Comparison of ENCODE assay signal across 8 cellular contexts in genomic region chr1:228108742-228109072, GRCh38. TPM values are rescaled to one million over a fixed set of nuclear protein-coding genes. Genes with fewer than 3 reads are reported as not detected.
DNase-seq lines count a peak whose midpoint lies in the region; ATAC-seq and TF ChIP-seq lines count a peak whose summit lies in the region.

No MANE protein-coding gene starts in this region.

- no peaks in the 10 kb centered on the region for H3K9me3 ChIP-seq in PC-9 (ENCODE audit: insufficient read depth, low read depth)
- H3K9me3 ChIP-seq in fibroblast of lung (ENCODE audit: control insufficient read depth, insufficient read depth, low read depth, low read length) = no peaks in the 10 kb centered on the region

- CTCF ChIA-PET in PC-9 (lab: Charles Lee) = no interaction called here

- intact Hi-C loops in PC-9 (cut with micrococcal nuclease; ENCODE audit: unreplicated experiment) = loop anchor here (1.0 kb wide), 3 partner anchors 32 to 344 kb away; partner anchors contain the start of gene GUK1

- H3K27ac ChIP-seq in PC-9 (no peak overlapping the region), fibroblast of lung (ENCODE audit: insufficient read depth, low read length) (peak overlapping the region; percentile 79)

- H4K20me1 ChIP-seq in PC-9 (ENCODE audit: insufficient read depth) = no peaks in the 10 kb centered on the region
- H4K20me1 ChIP-seq in fibroblast of lung (ENCODE audit: control insufficient read depth, extremely low read depth, insufficient read depth, low read length) = no peaks in the 10 kb centered on the region

- H3K4me3 ChIP-seq in PC-9 (peak overlapping the region; percentile 97), fibroblast of lung (replicated peaks in 1 of 4; ENCODE audit: control extremely low read depth in 1 of 4, insufficient read depth in 1 of 4, low read depth in 3 of 4, low read length in 4 of 4) (peak overlapping the region; percentile 68 to 98 (median 81)), skeletal muscle cell (ENCODE audit: low read depth, low read length) (peak overlapping the region; percentile 97)

- H3K9ac ChIP-seq in fibroblast of lung (ENCODE audit: insufficient read depth, low read length) = peak overlapping the region; percentile 87

- H3K4me1 ChIP-seq in PC-9 (replicated peaks; ENCODE audit: insufficient read depth) (peaks cover 10% of the 10 kb centered on the region), fibroblast of lung (ENCODE audit: control insufficient read depth, extremely low read depth, insufficient read depth, low read length) (no peaks in the 10 kb centered on the region)

- peaks cover 9% of the 10 kb centered on the region; the same call in 1 of the 2 replicates for H3F3A ChIP-seq in PC-9 (ENCODE audit: insufficient read depth, low read depth)

- POLR2A ChIA-PET in PC-9 (lab: Charles Lee; ENCODE audit: unreplicated experiment) = no interaction called here

- no peaks in the 10 kb centered on the region for H3K9me2 ChIP-seq in PC-9 (ENCODE audit: insufficient read depth)

- H3K36me3 ChIP-seq in PC-9 (ENCODE audit: low read depth) (0 out of 2 replicates have a peak, but pooled peaks cover 4% of the 10 kb centered on the region), fibroblast of lung (ENCODE audit: control insufficient read depth, insufficient read depth, low read length) (peaks cover 9% of the 10 kb centered on the region)

- H3K27me3 ChIP-seq in PC-9 (ENCODE audit: insufficient read depth, low read depth) (no peaks in the 10 kb centered on the region), fibroblast of lung (ENCODE audit: control insufficient read depth, insufficient read depth, low read length) (no peaks in the 10 kb centered on the region)

- BruUV-seq in PC-9 (replicated peaks; lab: Mats Ljungman, UMichigan) = TSS peak; percentile 61

- no peak for DNase-seq in PC-9
- no peak for DNase-seq in fibroblast of lung (ENCODE audit: low read depth in 2 of 2)
- DNase-seq in skeletal muscle cell (ENCODE audit: low read depth) = no peak
- no peak for DNase-seq in NCI-H345 (lab: John Stamatoyannopoulos, UW)
- no peak for DNase-seq in NCI-H146 treated with DMSO at 0.1 percent for 48 hours (lab: John Stamatoyannopoulos, UW; ENCODE audit: unreplicated experiment)

- TF ChIP-seq CTCF in PC-9 (conservative IDR thresholded peaks at IDR 0.05) (no peak), fibroblast of lung (conservative IDR thresholded peaks at IDR 0.05 in 1 of 2, IDR thresholded peaks at IDR 0.05 in 1 of 2; ENCODE audit: low read depth in 1 of 2, low read length in 2 of 2) (no peak)

- H2AFZ ChIP-seq in PC-9 (peak overlapping the region; percentile 96), fibroblast of lung (ENCODE audit: low read length) (peak overlapping the region; percentile 80)

- H3K4me2 ChIP-seq in PC-9 (peak overlapping the region; percentile 99), fibroblast of lung (ENCODE audit: extremely low read depth, insufficient read depth, low read length) (peak overlapping the region; percentile 91)

- ATAC-seq in GM19395 (IDR thresholded peaks at IDR 0.05; ENCODE audit: unreplicated experiment) (peak; percentile 10), HG03521 (IDR thresholded peaks at IDR 0.05; ENCODE audit: unreplicated experiment) (no peak), GM18519 (IDR thresholded peaks at IDR 0.05; ENCODE audit: low FRiP score, unreplicated experiment) (no peak)

- H3K79me2 ChIP-seq in PC-9 (ENCODE audit: low read depth) = peaks cover 14% of the 10 kb centered on the region
- peaks cover 13% of the 10 kb centered on the region for H3K79me2 ChIP-seq in fibroblast of lung (ENCODE audit: control insufficient read depth, insufficient read depth, low read length)

RNA-seq across cellular contexts. Expression of gene MRPL55, which starts 0.4 kb away (rescaled TPM):
- total RNA-seq in PC-9 (2021) (81.0 and 84.4 TPM in 2 replicates), fibroblast of lung (51.7 and 61.6 TPM in 2 replicates)
- polyA plus RNA-seq in fibroblast of lung = 39.5 and 41.0 TPM in 2 replicates
- polyA plus RNA-seq in fibroblast of lung (2012) = 55.0 and 70.4 TPM in 2 replicates
- polyA minus RNA-seq in fibroblast of lung (ENCODE audit: low replicate concordance) = 7.1 and 30.6 TPM in 2 replicates

RNA-seq across cellular contexts. Expression of gene C1orf35, which starts 5.6 kb away (rescaled TPM):
- total RNA-seq in PC-9 (2021) (26.4 and 37.6 TPM in 2 replicates), fibroblast of lung (7.6 and 8.0 TPM in 2 replicates)
- 4.8 and 7.0 TPM in 2 replicates for polyA plus RNA-seq in fibroblast of lung
- 8.5 and 15.4 TPM in 2 replicates for polyA plus RNA-seq in fibroblast of lung (2012)
- 2.6 and 6.9 TPM in 2 replicates for polyA minus RNA-seq in fibroblast of lung (ENCODE audit: low replicate concordance)

RNA-seq across cellular contexts. Expression of gene ARF1, which starts 26.2 kb away (rescaled TPM):
- total RNA-seq in PC-9 (2021) (431 and 595 TPM in 2 replicates), fibroblast of lung (195 and 261 TPM in 2 replicates)
- polyA plus RNA-seq in fibroblast of lung = 546 and 642 TPM in 2 replicates
- polyA plus RNA-seq in fibroblast of lung (2012) = 456 and 567 TPM in 2 replicates
- polyA minus RNA-seq in fibroblast of lung (ENCODE audit: low replicate concordance) = 684 and 840 TPM in 2 replicates

RNA-seq across cellular contexts. Expression of gene GUK1, which starts 31.4 kb away (rescaled TPM):
- 239 and 278 TPM in 2 replicates for total RNA-seq in PC-9 (2021)
- 325 and 479 TPM in 2 replicates for total RNA-seq in fibroblast of lung
- polyA plus RNA-seq in fibroblast of lung = 217 and 286 TPM in 2 replicates
- 265 and 391 TPM in 2 replicates for polyA plus RNA-seq in fibroblast of lung (2012)
- polyA minus RNA-seq in fibroblast of lung (ENCODE audit: low replicate concordance) = 101 and 146 TPM in 2 replicates

RNA-seq across cellular contexts. Expression of gene GJC2, which starts 41.0 kb away (rescaled TPM):
- total RNA-seq in PC-9 (2021) = 2.1 and 3.4 TPM in 2 replicates
- total RNA-seq in fibroblast of lung = 6.7 and 13.4 TPM in 2 replicates
- polyA plus RNA-seq in fibroblast of lung = 1.3 and 1.4 TPM in 2 replicates
- polyA plus RNA-seq in fibroblast of lung (2012) = 5.0 and 5.3 TPM in 2 replicates
- 4.0 and 4.4 TPM in 2 replicates for polyA minus RNA-seq in fibroblast of lung (ENCODE audit: low replicate concordance)
